33 cellular contexts compared by ENCODE assay signal in genomic region chr5:166602271-166602670, GRCh38.
"Had no signal": no experiment of that assay in that cellular context is flagged by ENCODE, and none has a peak within 500 bp of the region (broad histone marks: within the 10 kb centered on the region; RNA-seq: fewer than 3 reads in every experiment).

No MANE protein-coding gene starts in this region.

- H3K27me3 ChIP-seq: brain microvascular endothelial cell, gastroesophageal sphincter had no signal

- H3K36me3 ChIP-seq: brain microvascular endothelial cell, gastroesophageal sphincter, heart right ventricle had no signal

- FAIRE-seq: astrocyte, bronchial epithelial cell had no signal

- H3K9me3 Mint-ChIP-seq: endodermal cell had no signal

- H3K9me3 ChIP-seq: gastroesophageal sphincter had no signal

- H3K27me3 Mint-ChIP-seq: activated CD4-positive, alpha-beta memory T cell treated with anti-CD3 and anti-CD28 coated beads for 36 hours; activated CD4-positive, alpha-beta T cell treated with anti-CD3 and anti-CD28 coated beads for 36 hours; activated CD4-positive, alpha-beta T cell treated with anti-CD3 and anti-CD28 coated beads, Interleukin-2, amount 10 ng/mL, durations not matched to agents 24 days and 14 days; activated CD8-positive, alpha-beta memory T cell treated with anti-CD3 and anti-CD28 coated beads, Interleukin-2, amount 10 ng/mL, durations not matched to agents 7 days and 5 days; activated naive CD4-positive, alpha-beta T cell treated with anti-CD3 and anti-CD28 coated beads, Interleukin-2, amount 10 ng/mL, durations not matched to agents 7 days and 5 days; activated naive CD8-positive, alpha-beta T cell treated with anti-CD3 and anti-CD28 coated beads, Interleukin-2, amount 10 ng/mL, durations not matched to agents 7 days and 5 days; central memory CD8-positive, alpha-beta T cell; dendritic cell treated with granulocyte-macrophage colony-stimulating factor and Interleukin-4, amounts not matched to agents 40 ng/mL and 50 ng/mL, for 4 days; T-helper 17 cell had no signal

- H3K4me1 ChIP-seq: gastroesophageal sphincter, heart right ventricle had no signal

- H3K27ac Mint-ChIP-seq: activated CD4-positive, alpha-beta memory T cell treated with anti-CD3 and anti-CD28 coated beads for 36 hours; activated CD4-positive, alpha-beta T cell treated with anti-CD3 and anti-CD28 coated beads for 36 hours; activated CD4-positive, alpha-beta T cell treated with anti-CD3 and anti-CD28 coated beads, Interleukin-2, amount 10 ng/mL, durations not matched to agents 24 days and 14 days; activated CD8-positive, alpha-beta memory T cell treated with anti-CD3 and anti-CD28 coated beads, Interleukin-2, amount 10 ng/mL, durations not matched to agents 7 days and 5 days; activated CD8-positive, alpha-beta T cell treated with anti-CD3 and anti-CD28 coated beads, Interleukin-2, amount 10 ng/mL, durations not matched to agents 7 days and 5 days; activated naive CD4-positive, alpha-beta T cell treated with anti-CD3 and anti-CD28 coated beads, Interleukin-2, amount 10 ng/mL, durations not matched to agents 7 days and 5 days; activated naive CD4-positive, alpha-beta T cell treated with anti-CD3 and anti-CD28 coated beads, Interleukin-2, amount 50 U/mL, for 72 hours; activated naive CD8-positive, alpha-beta T cell treated with anti-CD3 and anti-CD28 coated beads, Interleukin-2, amount 10 ng/mL, durations not matched to agents 7 days and 5 days; activated T-cell treated with anti-CD3 and anti-CD28 coated beads, Interleukin-2, amount 50 U/mL, for 72 hours; dendritic cell treated with granulocyte-macrophage colony-stimulating factor and Interleukin-4, amounts not matched to agents 40 ng/mL and 50 ng/mL, for 4 days; endodermal cell; T-helper 17 cell; T-helper 2 cell treated with Interferon-gamma antibody and Interleukin-4, amounts not matched to agents 5 μg/mL and 100 μg/mL, for 36 hours had no signal

- H3K27ac ChIP-seq: brain microvascular endothelial cell, coronary artery, dorsolateral prefrontal cortex, gastroesophageal sphincter, heart right ventricle had no signal

- H3K4me1 Mint-ChIP-seq: activated CD4-positive, alpha-beta T cell treated with anti-CD3 and anti-CD28 coated beads for 36 hours; activated CD4-positive, alpha-beta T cell treated with anti-CD3 and anti-CD28 coated beads, Interleukin-2, amount 10 ng/mL, durations not matched to agents 24 days and 14 days; activated CD8-positive, alpha-beta memory T cell treated with anti-CD3 and anti-CD28 coated beads, Interleukin-2, amount 10 ng/mL, durations not matched to agents 7 days and 5 days; activated naive CD4-positive, alpha-beta T cell treated with anti-CD3 and anti-CD28 coated beads, Interleukin-2, amount 10 ng/mL, durations not matched to agents 7 days and 5 days; activated naive CD8-positive, alpha-beta T cell treated with anti-CD3 and anti-CD28 coated beads, Interleukin-2, amount 10 ng/mL, durations not matched to agents 7 days and 5 days; central memory CD8-positive, alpha-beta T cell; T-helper 17 cell had no signal

- H3K4me3 ChIP-seq: coronary artery, dorsolateral prefrontal cortex, gastroesophageal sphincter, heart right ventricle had no signal

- H3K4me3 Mint-ChIP-seq: activated CD4-positive, alpha-beta memory T cell treated with anti-CD3 and anti-CD28 coated beads for 36 hours; activated CD4-positive, alpha-beta T cell treated with anti-CD3 and anti-CD28 coated beads for 36 hours; activated CD4-positive, alpha-beta T cell treated with anti-CD3 and anti-CD28 coated beads, Interleukin-2, amount 10 ng/mL, durations not matched to agents 24 days and 14 days; activated CD8-positive, alpha-beta memory T cell treated with anti-CD3 and anti-CD28 coated beads, Interleukin-2, amount 10 ng/mL, durations not matched to agents 7 days and 5 days; activated CD8-positive, alpha-beta T cell treated with anti-CD3 and anti-CD28 coated beads, Interleukin-2, amount 10 ng/mL, durations not matched to agents 7 days and 5 days; activated naive CD4-positive, alpha-beta T cell treated with anti-CD3 and anti-CD28 coated beads, Interleukin-2, amount 10 ng/mL, durations not matched to agents 7 days and 5 days; activated naive CD8-positive, alpha-beta T cell treated with anti-CD3 and anti-CD28 coated beads, Interleukin-2, amount 10 ng/mL, durations not matched to agents 7 days and 5 days; activated T-cell treated with anti-CD3 and anti-CD28 coated beads, Interleukin-2, amount 50 U/mL, for 72 hours; central memory CD8-positive, alpha-beta T cell; dendritic cell treated with granulocyte-macrophage colony-stimulating factor and Interleukin-4, amounts not matched to agents 40 ng/mL and 50 ng/mL, for 4 days; endodermal cell; T-helper 17 cell; T-helper 2 cell treated with Interferon-gamma antibody and Interleukin-4, amounts not matched to agents 5 μg/mL and 100 μg/mL, for 36 hours had no signal

- H3K36me3 Mint-ChIP-seq: activated CD4-positive, alpha-beta memory T cell treated with anti-CD3 and anti-CD28 coated beads for 36 hours; activated CD8-positive, alpha-beta memory T cell treated with anti-CD3 and anti-CD28 coated beads, Interleukin-2, amount 10 ng/mL, durations not matched to agents 7 days and 5 days; activated naive CD4-positive, alpha-beta T cell treated with anti-CD3 and anti-CD28 coated beads, Interleukin-2, amount 10 ng/mL, durations not matched to agents 7 days and 5 days; activated naive CD4-positive, alpha-beta T cell treated with anti-CD3 and anti-CD28 coated beads, Interleukin-2, amount 50 U/mL, for 72 hours; activated naive CD8-positive, alpha-beta T cell treated with anti-CD3 and anti-CD28 coated beads, Interleukin-2, amount 10 ng/mL, durations not matched to agents 7 days and 5 days had no signal

- DNase-seq: activated CD4-positive, alpha-beta memory T cell treated with anti-CD3 and anti-CD28 coated beads for 36 hours; activated CD4-positive, alpha-beta T cell treated with anti-CD3 and anti-CD28 coated beads for 36 hours; activated CD4-positive, alpha-beta T cell treated with anti-CD3 and anti-CD28 coated beads, Interleukin-2, amount 10 ng/mL, durations not matched to agents 24 days and 14 days; activated CD4-positive, CD25-positive, alpha-beta regulatory T cell; activated CD4-positive, CD25-positive, alpha-beta regulatory T cell treated with anti-CD3 and anti-CD28 coated beads, Interleukin-2, amount 50 U/mL, for 72 hours; activated CD8-positive, alpha-beta memory T cell treated with anti-CD3 and anti-CD28 coated beads, Interleukin-2, amount 10 ng/mL, durations not matched to agents 7 days and 5 days; activated CD8-positive, alpha-beta memory T cell treated with anti-CD3 and anti-CD28 coated beads, Interleukin-2, amount 50 U/mL, for 4 hours; activated CD8-positive, alpha-beta T cell treated with anti-CD3 and anti-CD28 coated beads, Interleukin-2, amount 10 ng/mL, durations not matched to agents 7 days and 5 days; activated gamma-delta T cell; activated naive CD4-positive, alpha-beta T cell; activated naive CD4-positive, alpha-beta T cell treated with anti-CD3 and anti-CD28 coated beads, Interleukin-2, amount 10 ng/mL, durations not matched to agents 7 days and 5 days; activated naive CD8-positive, alpha-beta T cell treated with anti-CD3 and anti-CD28 coated beads, Interleukin-2, amount 10 ng/mL, durations not matched to agents 7 days and 5 days; activated T-cell treated with anti-CD3 and anti-CD28 coated beads, Interleukin-2, amount 50 U/mL, for 1 hour; activated T-cell treated with anti-CD3 and anti-CD28 coated beads, Interleukin-2, amount 50 U/mL, for 72 hours; amniotic stem cell; anterior cingulate cortex; brain microvascular endothelial cell; dorsolateral prefrontal cortex; effector memory CD4-positive, alpha-beta T cell; endodermal cell; foreskin melanocyte; heart right ventricle; T-helper 1 cell; T-helper 17 cell; T1000 had no signal
